ENCODE assay signal across 1 cellular context in the genomic region with DNA sequence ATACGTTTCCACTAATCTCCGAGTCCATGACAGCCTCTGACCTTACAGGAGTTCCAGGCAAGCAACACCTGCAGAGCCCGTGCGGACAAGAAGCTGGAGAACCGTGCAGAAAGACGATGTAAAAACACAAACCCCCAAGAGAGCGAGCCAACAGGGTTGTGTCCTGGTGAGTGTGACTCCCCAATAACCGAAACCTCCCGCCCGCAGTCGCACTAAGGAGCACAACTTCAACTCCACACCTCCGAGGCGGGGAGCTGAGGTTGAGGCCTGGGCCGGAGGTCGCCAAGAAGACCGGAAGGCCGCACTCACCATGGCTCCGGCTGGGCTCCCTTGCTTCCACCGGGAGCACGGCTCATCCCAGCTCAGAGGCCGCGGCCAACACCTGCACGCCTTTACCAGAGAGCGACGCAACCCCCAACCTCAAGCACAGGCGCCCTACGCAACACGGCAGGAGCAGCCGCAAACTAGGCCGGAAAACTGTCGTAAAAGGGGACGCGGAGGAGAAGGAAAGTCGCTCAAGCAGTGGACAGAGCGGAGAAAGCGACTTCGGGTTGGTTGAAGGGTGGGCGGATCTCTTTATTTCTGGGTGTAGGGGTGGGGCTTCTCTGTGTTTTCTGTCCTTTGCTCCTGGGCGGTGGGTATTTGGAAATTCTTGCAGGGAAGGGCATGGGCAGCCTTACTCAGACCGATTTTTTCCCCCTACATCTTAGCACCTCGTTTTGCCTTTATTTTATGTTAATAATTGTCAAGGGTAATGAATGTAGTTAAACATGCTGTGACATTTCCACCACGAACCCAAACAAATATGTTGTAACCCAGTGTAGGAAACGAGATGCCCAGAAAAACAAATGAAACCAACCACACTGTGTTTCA.
TF ChIP-seq lines count a peak whose summit lies in the region.

A gene (minus strand): TSS at position 446 of the 873 bp plus-strand sequence. CDS start 134 bp downstream, at position 312.

TF ChIP-seq in K562, 482 proteins besides CTCF, POLR2A, EP300 and RAD21 (continued from another document and continues in another):
- TF ChIP-seq, protein P1, sequence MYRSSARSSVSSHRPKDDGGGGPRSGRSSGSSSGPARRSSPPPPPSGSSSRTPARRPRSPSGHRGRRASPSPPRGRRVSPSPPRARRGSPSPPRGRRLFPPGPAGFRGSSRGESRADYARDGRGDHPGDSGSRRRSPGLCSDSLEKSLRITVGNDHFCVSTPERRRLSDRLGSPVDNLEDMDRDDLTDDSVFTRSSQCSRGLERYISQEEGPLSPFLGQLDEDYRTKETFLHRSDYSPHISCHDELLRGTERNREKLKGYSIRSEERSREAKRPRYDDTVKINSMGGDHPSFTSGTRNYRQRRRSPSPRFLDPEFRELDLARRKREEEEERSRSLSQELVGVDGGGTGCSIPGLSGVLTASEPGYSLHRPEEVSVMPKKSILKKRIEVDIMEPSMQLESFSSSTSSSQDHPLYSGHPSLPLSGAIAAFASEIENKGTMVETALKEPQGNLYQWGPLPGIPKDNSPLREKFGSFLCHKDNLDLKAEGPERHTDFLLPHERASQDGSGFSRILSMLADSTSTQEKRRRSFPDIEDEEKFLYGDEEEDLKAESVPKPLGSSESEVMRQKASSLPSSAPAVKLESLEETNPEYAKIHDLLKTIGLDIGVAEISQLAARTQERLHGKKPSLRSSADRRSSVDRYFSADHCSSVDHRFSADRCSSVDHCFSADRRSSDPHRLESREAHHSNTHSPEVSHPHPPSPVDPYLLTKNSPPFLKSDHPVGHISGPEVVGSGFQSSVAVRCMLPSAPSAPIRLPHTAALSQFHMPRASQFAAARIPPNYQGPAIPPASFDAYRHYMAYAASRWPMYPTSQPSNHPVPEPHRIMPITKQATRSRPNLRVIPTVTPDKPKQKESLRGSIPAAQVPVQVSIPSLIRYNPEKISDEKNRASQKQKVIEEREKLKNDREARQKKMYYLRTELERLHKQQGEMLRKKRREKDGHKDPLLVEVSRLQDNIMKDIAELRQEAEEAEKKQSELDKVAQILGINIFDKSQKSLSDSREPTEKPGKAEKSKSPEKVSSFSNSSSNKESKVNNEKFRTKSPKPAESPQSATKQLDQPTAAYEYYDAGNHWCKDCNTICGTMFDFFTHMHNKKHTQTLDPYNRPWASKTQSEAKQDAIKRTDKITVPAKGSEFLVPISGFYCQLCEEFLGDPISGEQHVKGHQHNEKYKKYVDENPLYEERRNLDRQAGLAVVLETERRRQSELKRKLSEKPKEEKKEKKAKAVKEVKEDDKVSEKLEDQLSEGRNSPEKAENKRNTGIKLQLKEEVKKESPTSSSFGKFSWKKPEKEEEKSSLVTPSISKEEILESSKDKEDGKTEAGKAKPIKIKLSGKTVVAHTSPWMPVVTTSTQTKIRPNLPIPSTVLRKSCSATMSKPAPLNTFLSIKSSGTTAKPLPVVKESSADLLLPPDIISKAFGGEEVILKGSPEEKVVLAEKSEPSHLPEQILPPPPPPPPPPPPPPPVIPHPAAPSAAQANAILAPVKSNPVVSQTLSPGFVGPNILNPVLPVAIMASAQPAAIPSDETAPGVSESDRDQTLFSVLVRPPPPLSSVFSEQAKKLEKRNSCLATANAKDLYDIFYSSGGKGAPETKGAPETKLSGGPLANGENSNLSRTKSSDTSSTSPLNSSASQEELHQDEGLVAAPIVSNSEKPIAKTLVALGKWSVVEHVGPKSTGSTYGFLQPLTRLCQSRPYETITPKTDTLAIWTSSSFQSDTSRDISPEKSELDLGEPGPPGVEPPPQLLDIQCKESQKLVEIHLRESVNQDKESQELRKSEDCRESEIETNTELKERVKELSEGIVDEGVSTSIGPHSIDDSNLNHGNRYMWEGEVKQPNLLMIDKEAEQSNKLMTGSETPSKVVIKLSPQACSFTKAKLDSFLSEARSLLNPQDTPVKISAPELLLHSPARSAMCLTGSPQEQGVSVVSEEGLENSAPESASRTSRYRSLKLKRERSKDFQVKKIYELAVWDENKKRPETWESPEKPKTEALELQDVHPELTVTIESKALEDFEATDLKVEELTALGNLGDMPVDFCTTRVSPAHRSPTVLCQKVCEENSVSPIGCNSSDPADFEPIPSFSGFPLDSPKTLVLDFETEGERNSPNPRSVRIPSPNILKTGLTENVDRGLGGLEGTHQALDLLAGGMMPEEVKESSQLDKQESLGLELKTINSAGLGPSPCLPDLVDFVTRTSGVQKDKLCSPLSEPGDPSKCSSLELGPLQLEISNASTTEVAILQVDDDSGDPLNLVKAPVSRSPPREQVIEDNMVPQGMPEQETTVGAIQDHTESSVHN (IDR thresholded peaks at IDR 0.05; ENCODE audit: borderline replicate concordance in 1 of 2, low read depth in 1 of 2): no peak
- TF ChIP-seq DPF2 (IDR thresholded peaks at IDR 0.05): no peak
- TF ChIP-seq, protein P2, sequence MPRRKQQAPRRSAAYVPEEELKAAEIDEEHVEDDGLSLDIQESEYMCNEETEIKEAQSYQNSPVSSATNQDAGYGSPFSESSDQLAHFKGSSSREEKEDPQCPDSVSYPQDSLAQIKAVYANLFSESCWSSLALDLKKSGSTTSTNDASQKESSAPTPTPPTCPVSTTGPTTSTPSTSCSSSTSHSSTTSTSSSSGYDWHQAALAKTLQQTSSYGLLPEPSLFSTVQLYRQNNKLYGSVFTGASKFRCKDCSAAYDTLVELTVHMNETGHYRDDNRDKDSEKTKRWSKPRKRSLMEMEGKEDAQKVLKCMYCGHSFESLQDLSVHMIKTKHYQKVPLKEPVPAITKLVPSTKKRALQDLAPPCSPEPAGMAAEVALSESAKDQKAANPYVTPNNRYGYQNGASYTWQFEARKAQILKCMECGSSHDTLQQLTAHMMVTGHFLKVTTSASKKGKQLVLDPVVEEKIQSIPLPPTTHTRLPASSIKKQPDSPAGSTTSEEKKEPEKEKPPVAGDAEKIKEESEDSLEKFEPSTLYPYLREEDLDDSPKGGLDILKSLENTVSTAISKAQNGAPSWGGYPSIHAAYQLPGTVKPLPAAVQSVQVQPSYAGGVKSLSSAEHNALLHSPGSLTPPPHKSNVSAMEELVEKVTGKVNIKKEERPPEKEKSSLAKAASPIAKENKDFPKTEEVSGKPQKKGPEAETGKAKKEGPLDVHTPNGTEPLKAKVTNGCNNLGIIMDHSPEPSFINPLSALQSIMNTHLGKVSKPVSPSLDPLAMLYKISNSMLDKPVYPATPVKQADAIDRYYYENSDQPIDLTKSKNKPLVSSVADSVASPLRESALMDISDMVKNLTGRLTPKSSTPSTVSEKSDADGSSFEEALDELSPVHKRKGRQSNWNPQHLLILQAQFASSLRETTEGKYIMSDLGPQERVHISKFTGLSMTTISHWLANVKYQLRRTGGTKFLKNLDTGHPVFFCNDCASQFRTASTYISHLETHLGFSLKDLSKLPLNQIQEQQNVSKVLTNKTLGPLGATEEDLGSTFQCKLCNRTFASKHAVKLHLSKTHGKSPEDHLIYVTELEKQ (CRISPR knock-in tag; IDR thresholded peaks at IDR 0.05): no peak
- no peak for TF ChIP-seq ZNF347 (CRISPR knock-in tag; IDR thresholded peaks at IDR 0.05; ENCODE audit: low read depth)
- TF ChIP-seq, protein P3, sequence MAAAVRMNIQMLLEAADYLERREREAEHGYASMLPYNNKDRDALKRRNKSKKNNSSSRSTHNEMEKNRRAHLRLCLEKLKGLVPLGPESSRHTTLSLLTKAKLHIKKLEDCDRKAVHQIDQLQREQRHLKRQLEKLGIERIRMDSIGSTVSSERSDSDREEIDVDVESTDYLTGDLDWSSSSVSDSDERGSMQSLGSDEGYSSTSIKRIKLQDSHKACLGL (CRISPR knock-in tag; IDR thresholded peaks at IDR 0.05; ENCODE audit: borderline replicate concordance, poor library complexity, severe bottlenecking): no peak
- peak; percentile 56; the same call in 1 of the 2 replicates for TF ChIP-seq L3MBTL2 (IDR thresholded peaks at IDR 0.05)
- TF ChIP-seq SIX5 (IDR thresholded peaks at IDR 0.05; ENCODE audit: borderline replicate concordance in 1 of 2, insufficient read depth in 1 of 2, low read depth in 1 of 2, low read length in 2 of 2): peak in 1 of 2 experiments; percentile 14; a peak in 1 of 4 replicates
- TF ChIP-seq ETV6 (IDR thresholded peaks at IDR 0.05; ENCODE audit: borderline replicate concordance in 1 of 2, low read depth in 2 of 2, low read length in 1 of 2): no peak; a peak in 1 of 4 replicates
- no peak for TF ChIP-seq ETV6 (CRISPR knock-in tag; IDR thresholded peaks at IDR 0.05; ENCODE audit: borderline replicate concordance)
- TF ChIP-seq KLF1 (tag; IDR thresholded peaks at IDR 0.05): no peak
- TF ChIP-seq, protein P4, sequence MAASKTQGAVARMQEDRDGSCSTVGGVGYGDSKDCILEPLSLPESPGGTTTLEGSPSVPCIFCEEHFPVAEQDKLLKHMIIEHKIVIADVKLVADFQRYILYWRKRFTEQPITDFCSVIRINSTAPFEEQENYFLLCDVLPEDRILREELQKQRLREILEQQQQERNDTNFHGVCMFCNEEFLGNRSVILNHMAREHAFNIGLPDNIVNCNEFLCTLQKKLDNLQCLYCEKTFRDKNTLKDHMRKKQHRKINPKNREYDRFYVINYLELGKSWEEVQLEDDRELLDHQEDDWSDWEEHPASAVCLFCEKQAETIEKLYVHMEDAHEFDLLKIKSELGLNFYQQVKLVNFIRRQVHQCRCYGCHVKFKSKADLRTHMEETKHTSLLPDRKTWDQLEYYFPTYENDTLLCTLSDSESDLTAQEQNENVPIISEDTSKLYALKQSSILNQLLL (CRISPR knock-in tag; IDR thresholded peaks at IDR 0.05; ENCODE audit: borderline replicate concordance): no peak
- TF ChIP-seq KAT7 (CRISPR knock-in tag; IDR thresholded peaks at IDR 0.05; ENCODE audit: borderline replicate concordance): peak; percentile 93; the same call in 1 of the 2 replicates
- no peak for TF ChIP-seq ZNF124 (CRISPR knock-in tag; IDR thresholded peaks at IDR 0.05)
- no peak for TF ChIP-seq ZNF507 (tag; conservative IDR thresholded peaks at IDR 0.05)
- peak; percentile 84 for TF ChIP-seq MBD2 (IDR thresholded peaks at IDR 0.05; ENCODE audit: borderline replicate concordance, low read depth)
- peak; percentile 39; the same call in 1 of the 2 replicates for TF ChIP-seq RFX1 (IDR thresholded peaks at IDR 0.05)
- TF ChIP-seq, protein P5, sequence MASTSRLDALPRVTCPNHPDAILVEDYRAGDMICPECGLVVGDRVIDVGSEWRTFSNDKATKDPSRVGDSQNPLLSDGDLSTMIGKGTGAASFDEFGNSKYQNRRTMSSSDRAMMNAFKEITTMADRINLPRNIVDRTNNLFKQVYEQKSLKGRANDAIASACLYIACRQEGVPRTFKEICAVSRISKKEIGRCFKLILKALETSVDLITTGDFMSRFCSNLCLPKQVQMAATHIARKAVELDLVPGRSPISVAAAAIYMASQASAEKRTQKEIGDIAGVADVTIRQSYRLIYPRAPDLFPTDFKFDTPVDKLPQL (IDR thresholded peaks at IDR 0.05; ENCODE audit: extremely low read depth, insufficient read length): no peak
- TF ChIP-seq, protein P6, sequence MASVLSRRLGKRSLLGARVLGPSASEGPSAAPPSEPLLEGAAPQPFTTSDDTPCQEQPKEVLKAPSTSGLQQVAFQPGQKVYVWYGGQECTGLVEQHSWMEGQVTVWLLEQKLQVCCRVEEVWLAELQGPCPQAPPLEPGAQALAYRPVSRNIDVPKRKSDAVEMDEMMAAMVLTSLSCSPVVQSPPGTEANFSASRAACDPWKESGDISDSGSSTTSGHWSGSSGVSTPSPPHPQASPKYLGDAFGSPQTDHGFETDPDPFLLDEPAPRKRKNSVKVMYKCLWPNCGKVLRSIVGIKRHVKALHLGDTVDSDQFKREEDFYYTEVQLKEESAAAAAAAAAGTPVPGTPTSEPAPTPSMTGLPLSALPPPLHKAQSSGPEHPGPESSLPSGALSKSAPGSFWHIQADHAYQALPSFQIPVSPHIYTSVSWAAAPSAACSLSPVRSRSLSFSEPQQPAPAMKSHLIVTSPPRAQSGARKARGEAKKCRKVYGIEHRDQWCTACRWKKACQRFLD (CRISPR knock-in tag; IDR thresholded peaks at IDR 0.05): no peak
- TF ChIP-seq EGR1 (conservative IDR thresholded peaks at IDR 0.05): peak; percentile 24; the same call in 1 of the 2 replicates
- peak; percentile 91 for TF ChIP-seq CREM (IDR thresholded peaks at IDR 0.05; ENCODE audit: low read depth)
- no peak for TF ChIP-seq ZNF644 (tag; IDR thresholded peaks at IDR 0.05; ENCODE audit: low read depth)
- TF ChIP-seq, protein P7, sequence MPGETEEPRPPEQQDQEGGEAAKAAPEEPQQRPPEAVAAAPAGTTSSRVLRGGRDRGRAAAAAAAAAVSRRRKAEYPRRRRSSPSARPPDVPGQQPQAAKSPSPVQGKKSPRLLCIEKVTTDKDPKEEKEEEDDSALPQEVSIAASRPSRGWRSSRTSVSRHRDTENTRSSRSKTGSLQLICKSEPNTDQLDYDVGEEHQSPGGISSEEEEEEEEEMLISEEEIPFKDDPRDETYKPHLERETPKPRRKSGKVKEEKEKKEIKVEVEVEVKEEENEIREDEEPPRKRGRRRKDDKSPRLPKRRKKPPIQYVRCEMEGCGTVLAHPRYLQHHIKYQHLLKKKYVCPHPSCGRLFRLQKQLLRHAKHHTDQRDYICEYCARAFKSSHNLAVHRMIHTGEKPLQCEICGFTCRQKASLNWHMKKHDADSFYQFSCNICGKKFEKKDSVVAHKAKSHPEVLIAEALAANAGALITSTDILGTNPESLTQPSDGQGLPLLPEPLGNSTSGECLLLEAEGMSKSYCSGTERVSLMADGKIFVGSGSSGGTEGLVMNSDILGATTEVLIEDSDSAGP (CRISPR knock-in tag; IDR thresholded peaks at IDR 0.05): no peak; the same call in 1 of the 2 replicates
- TF ChIP-seq ETV1 (tag; conservative IDR thresholded peaks at IDR 0.05; ENCODE audit: low read depth): peak; percentile 45
- TF ChIP-seq POLR3A (IDR thresholded peaks at IDR 0.05; ENCODE audit: borderline replicate concordance, extremely low read depth, insufficient read depth, insufficient read length): no peak
- TF ChIP-seq, protein P8, sequence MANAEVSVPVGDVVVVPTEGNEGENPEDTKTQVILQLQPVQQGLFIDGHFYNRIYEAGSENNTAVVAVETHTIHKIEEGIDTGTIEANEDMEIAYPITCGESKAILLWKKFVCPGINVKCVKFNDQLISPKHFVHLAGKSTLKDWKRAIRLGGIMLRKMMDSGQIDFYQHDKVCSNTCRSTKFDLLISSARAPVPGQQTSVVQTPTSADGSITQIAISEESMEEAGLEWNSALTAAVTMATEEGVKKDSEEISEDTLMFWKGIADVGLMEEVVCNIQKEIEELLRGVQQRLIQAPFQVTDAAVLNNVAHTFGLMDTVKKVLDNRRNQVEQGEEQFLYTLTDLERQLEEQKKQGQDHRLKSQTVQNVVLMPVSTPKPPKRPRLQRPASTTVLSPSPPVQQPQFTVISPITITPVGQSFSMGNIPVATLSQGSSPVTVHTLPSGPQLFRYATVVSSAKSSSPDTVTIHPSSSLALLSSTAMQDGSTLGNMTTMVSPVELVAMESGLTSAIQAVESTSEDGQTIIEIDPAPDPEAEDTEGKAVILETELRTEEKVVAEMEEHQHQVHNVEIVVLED (CRISPR knock-in tag; IDR thresholded peaks at IDR 0.05): peak; percentile 62; the same call in 1 of the 2 replicates
- TF ChIP-seq SIN3A (IDR thresholded peaks at IDR 0.05; ENCODE audit: borderline replicate concordance in 2 of 2, control insufficient read depth in 1 of 2, low read depth in 2 of 2, low read length in 2 of 2): peak in 1 of 2 experiments; percentile 78; a peak in 1 of 4 replicates
- TF ChIP-seq SMAD1 (IDR thresholded peaks at IDR 0.05; ENCODE audit: low read depth, low read length, partially characterized antibody): no peak
- TF ChIP-seq RBM17 (IDR thresholded peaks at IDR 0.05; ENCODE audit: borderline replicate concordance, low read depth, low read length): no peak
- TF ChIP-seq SUPT5H (IDR thresholded peaks at IDR 0.05): peak; percentile 95
- TF ChIP-seq ATF1 (CRISPR knock-in tag; IDR thresholded peaks at IDR 0.05): no peak
- peak; percentile 82 for TF ChIP-seq ATF1 (tag; IDR thresholded peaks at IDR 0.05)
- no peak for TF ChIP-seq RAD51 (IDR thresholded peaks at IDR 0.05; ENCODE audit: borderline replicate concordance, low read depth)
- TF ChIP-seq HNRNPLL (IDR thresholded peaks at IDR 0.05; ENCODE audit: low read depth, low read length, poor library complexity, severe bottlenecking): peak; percentile 95
- no peak for TF ChIP-seq HMG20B (CRISPR knock-in tag; IDR thresholded peaks at IDR 0.05)
- peak; percentile 64 for TF ChIP-seq HCFC1 (IDR thresholded peaks at IDR 0.05; ENCODE audit: low read depth, low read length)
